Comparison of ENCODE assay signal across 17 cellular contexts in genomic region chr11:130635937-130636336, GRCh38.
"Had no signal": no experiment of that assay in that cellular context is flagged by ENCODE, and none has a peak within 500 bp of the region (broad histone marks: within the 10 kb centered on the region; RNA-seq: fewer than 3 reads in every experiment).

No MANE protein-coding gene starts in this region.

- H3K36me3 Mint-ChIP-seq: activated naive CD8-positive, alpha-beta T cell; WTC11 had no signal

- ATAC-seq: gastrocnemius medialis; stimulated activated naive CD8-positive, alpha-beta T cell treated with anti-CD3 and anti-CD28 coated beads, Interleukin-15, amount 100 ng/mL, for 72 hours; T-helper 17 cell; WTC11 had no signal

- H3K9me3 ChIP-seq: gastrocnemius medialis, left ventricle myocardium inferior, thoracic aorta, uterus had no signal

- H3K27me3 ChIP-seq: brain microvascular endothelial cell, gastrocnemius medialis, uterus had no signal

- H3K9me3 Mint-ChIP-seq: stimulated activated naive CD8-positive, alpha-beta T cell treated with anti-CD3 and anti-CD28 coated beads, Interleukin-15, amount 100 ng/mL, for 72 hours; WTC11 had no signal

- H3K27ac Mint-ChIP-seq: activated naive CD8-positive, alpha-beta T cell; T-helper 17 cell; WTC11 had no signal

- H3K4me3 ChIP-seq: gastrocnemius medialis, left ventricle myocardium inferior, thoracic aorta, uterus had no signal

- DNase-seq: activated CD4-positive, alpha-beta T cell treated with anti-CD3 and anti-CD28 coated beads for 48 hours; activated effector memory CD4-positive, alpha-beta T cell treated with Interleukin-2 at 50 U/mL for 16 hours; amygdala; brain microvascular endothelial cell; gastrocnemius medialis; islet precursor cell; left ventricle myocardium inferior; retina; stimulated activated CD4-positive, alpha-beta T cell treated with anti-CD3 and anti-CD28 coated beads, Interleukin-15, amount 100 ng/mL, for 24 hours; stimulated activated CD4-positive, alpha-beta T cell treated with anti-CD3 and anti-CD28 coated beads, Interleukin-4, amount 100 ng/mL, for 4 hours; stimulated activated naive CD8-positive, alpha-beta T cell treated with anti-CD3 and anti-CD28 coated beads, Interleukin-15, amount 100 ng/mL, for 72 hours; T-helper 17 cell; uterus had no signal

- H3K36me3 ChIP-seq: brain microvascular endothelial cell, gastrocnemius medialis, left ventricle myocardium inferior, thoracic aorta, uterus had no signal

- H3K4me1 ChIP-seq: parathyroid adenoma had no signal

- H3K27ac ChIP-seq: gastrocnemius medialis, left ventricle myocardium inferior, parathyroid adenoma, thoracic aorta, uterus had no signal

- H3K4me3 Mint-ChIP-seq: activated naive CD8-positive, alpha-beta T cell; stimulated activated naive CD8-positive, alpha-beta T cell treated with anti-CD3 and anti-CD28 coated beads, Interleukin-15, amount 100 ng/mL, for 72 hours; T-helper 17 cell; WTC11 had no signal
